In genomic region chr1:93446837-93447451, GRCh38 we compare ENCODE assay signal across 1 cellular context.
TF ChIP-seq lines count a peak whose summit lies in the region.

No MANE protein-coding gene starts in this region.

TF ChIP-seq in HepG2, 621 proteins besides CTCF, POLR2A, EP300 and RAD21 (continued from another document and continues in another):
- TF ChIP-seq RERE (CRISPR knock-in tag; IDR thresholded peaks at IDR 0.05; ENCODE audit: low read depth) (no peak), YEATS4 (CRISPR knock-in tag; IDR thresholded peaks at IDR 0.05; ENCODE audit: borderline replicate concordance) (peak; percentile 52), MED1 (CRISPR knock-in tag; IDR thresholded peaks at IDR 0.05) (0 out of 2 replicates have a peak, but pooled peaks have one; percentile 16), HNRNPK (IDR thresholded peaks at IDR 0.05; ENCODE audit: low read depth, low read length, poor library complexity, severe bottlenecking) (no peak), ZNF574 (CRISPR knock-in tag; IDR thresholded peaks at IDR 0.05) (no peak), PCBP1 (IDR thresholded peaks at IDR 0.05; ENCODE audit: borderline replicate concordance, low read depth, low read length) (no peak), CBFB (CRISPR knock-in tag; IDR thresholded peaks at IDR 0.05) (no peak), NFE2 (CRISPR knock-in tag; IDR thresholded peaks at IDR 0.05) (no peak), DMTF1 (CRISPR knock-in tag; IDR thresholded peaks at IDR 0.05) (no peak), RNF219 (CRISPR knock-in tag; IDR thresholded peaks at IDR 0.05) (no peak), ETV5 (CRISPR knock-in tag; IDR thresholded peaks at IDR 0.05; ENCODE audit: borderline replicate concordance) (no peak; the same call in 1 of the 2 replicates), ZFP90 (CRISPR knock-in tag; IDR thresholded peaks at IDR 0.05; ENCODE audit: borderline replicate concordance) (no peak), ATF2 (CRISPR knock-in tag; IDR thresholded peaks at IDR 0.05) (no peak), ZNF143 (CRISPR knock-in tag; IDR thresholded peaks at IDR 0.05) (0 out of 2 replicates have a peak, but pooled peaks have one; percentile 19), ATF6 (CRISPR knock-in tag; conservative IDR thresholded peaks at IDR 0.05) (no peak), ZNF800 (CRISPR knock-in tag; IDR thresholded peaks at IDR 0.05) (0 out of 2 replicates have a peak, but pooled peaks have one; percentile 22), ZNF615 (CRISPR knock-in tag; IDR thresholded peaks at IDR 0.05; ENCODE audit: borderline replicate concordance) (no peak), ZNF337 (CRISPR knock-in tag; IDR thresholded peaks at IDR 0.05; ENCODE audit: borderline replicate concordance, low read depth) (no peak), ZNF263 (CRISPR knock-in tag; IDR thresholded peaks at IDR 0.05) (no peak), ZEB1 (IDR thresholded peaks at IDR 0.05; ENCODE audit: insufficient replicate concordance, low read depth) (peak; percentile 92), ZNF576 (CRISPR knock-in tag; IDR thresholded peaks at IDR 0.05) (no peak), ZNF546 (CRISPR knock-in tag; conservative IDR thresholded peaks at IDR 0.05) (0 out of 2 replicates have a peak, but pooled peaks have one; percentile 5), ZNF180 (CRISPR knock-in tag; IDR thresholded peaks at IDR 0.05; ENCODE audit: borderline replicate concordance, low read depth) (no peak), ZNF761 (CRISPR knock-in tag; conservative IDR thresholded peaks at IDR 0.05) (no peak), GRHL1 (CRISPR knock-in tag; conservative IDR thresholded peaks at IDR 0.05) (no peak), DMAP1 (CRISPR knock-in tag; IDR thresholded peaks at IDR 0.05) (0 out of 2 replicates have a peak, but pooled peaks have one; percentile 23), ZBTB7A (CRISPR knock-in tag; IDR thresholded peaks at IDR 0.05) (no peak), ZNF275 (CRISPR knock-in tag; IDR thresholded peaks at IDR 0.05; ENCODE audit: borderline replicate concordance) (no peak), ZNF780A (CRISPR knock-in tag; IDR thresholded peaks at IDR 0.05) (no peak), ZC3H13 (CRISPR knock-in tag; IDR thresholded peaks at IDR 0.05) (no peak), ZSCAN25 (CRISPR knock-in tag; IDR thresholded peaks at IDR 0.05) (no peak), ZMAT3 (CRISPR knock-in tag; conservative IDR thresholded peaks at IDR 0.05) (no peak), ZNF343 (CRISPR knock-in tag; IDR thresholded peaks at IDR 0.05) (no peak)
